In the genomic region with DNA sequence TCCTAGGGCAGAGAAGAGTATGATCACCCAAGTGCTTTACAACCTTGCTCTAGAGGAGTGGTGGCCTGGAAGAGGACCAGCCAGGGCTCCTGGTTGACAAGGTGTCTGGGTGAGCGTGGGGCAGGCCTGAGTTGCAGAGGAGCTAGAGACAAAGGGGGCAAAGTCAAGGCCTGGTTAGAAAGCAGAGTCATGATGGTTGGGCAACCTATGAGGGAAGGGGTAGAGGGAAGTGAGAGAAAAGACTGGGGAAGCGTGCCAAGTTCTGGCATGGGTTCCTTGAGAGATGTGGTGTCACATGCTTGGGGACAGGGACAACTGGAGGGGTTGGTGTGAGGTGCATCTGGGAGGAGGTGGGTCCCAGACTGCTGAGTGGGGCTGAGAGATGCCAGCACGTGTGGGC, we compare ENCODE assay signal across 11 cellular contexts. TPM values are rescaled to one million over a fixed set of nuclear protein-coding genes. Genes with fewer than 3 reads are reported as not detected.
DNase-seq lines count a peak whose midpoint lies in the region; ATAC-seq, FAIRE-seq and TF ChIP-seq lines count a peak whose summit lies in the region.
"Had no signal": no experiment of that assay in that cellular context is flagged by ENCODE, and none has a peak within 500 bp of the region (broad histone marks: within the 10 kb centered on the region; RNA-seq: fewer than 3 reads in every experiment).

No MANE protein-coding gene starts in this region.

- peaks cover 44% of the 10 kb centered on the region for H3K4me1 Mint-ChIP-seq in activated CD8-positive, alpha-beta T cell treated with anti-CD3 and anti-CD28 coated beads, Interleukin-2, amount 10 ng/mL, durations not matched to agents 7 days and 5 days (ENCODE audit: low read depth)
- H3K4me1 Mint-ChIP-seq in activated CD8-positive, alpha-beta T cell treated with anti-CD3 and anti-CD28 coated beads for 36 hours (ENCODE audit: low read depth) = peaks cover 28% of the 10 kb centered on the region
- peaks cover 19% of the 10 kb centered on the region for H3K4me1 Mint-ChIP-seq in activated CD4-positive, alpha-beta memory T cell treated with anti-CD3 and anti-CD28 coated beads, Interleukin-2, amount 10 ng/mL, durations not matched to agents 7 days and 5 days

- H3K27ac Mint-ChIP-seq in activated CD8-positive, alpha-beta T cell treated with anti-CD3 and anti-CD28 coated beads, Interleukin-2, amount 10 ng/mL, durations not matched to agents 7 days and 5 days = peak overlapping the region; percentile 26
- no peak overlapping the region for H3K27ac Mint-ChIP-seq in activated CD8-positive, alpha-beta T cell treated with anti-CD3 and anti-CD28 coated beads for 36 hours
- no peak overlapping the region for H3K27ac Mint-ChIP-seq in activated CD4-positive, alpha-beta memory T cell treated with anti-CD3 and anti-CD28 coated beads, Interleukin-2, amount 10 ng/mL, durations not matched to agents 7 days and 5 days
- H3K27ac Mint-ChIP-seq: activated CD4-positive, alpha-beta memory T cell treated with anti-CD3 and anti-CD28 coated beads for 36 hours; mesothelial cell of epicardium had no signal

- POLR2A ChIA-PET in activated CD8-positive, alpha-beta T cell treated with anti-CD3 and anti-CD28 coated beads, Interleukin-2, amount 10 ng/mL, durations not matched to agents 7 days and 5 days (lab: Charles Lee) = interaction anchor here (0.8 kb wide), 1 partner anchor 38 kb away, joined by 3 read pairs; no protein-coding TSS in a partner anchor
- POLR2A ChIA-PET in activated CD8-positive, alpha-beta T cell treated with anti-CD3 and anti-CD28 coated beads for 36 hours (lab: Charles Lee) = interaction anchor here (0.8 to 1.9 kb wide), 4 partner anchors 11 to 78 kb away, joined by 3 to 7 read pairs (median 4); no protein-coding TSS in a partner anchor
- POLR2A ChIA-PET in activated CD4-positive, alpha-beta memory T cell treated with anti-CD3 and anti-CD28 coated beads, Interleukin-2, amount 10 ng/mL, durations not matched to agents 7 days and 5 days (lab: Charles Lee) = interaction anchor here (0.7 to 2.3 kb wide), 4 partner anchors 13 to 61 kb away, joined by 3 to 5 read pairs (median 5); no protein-coding TSS in a partner anchor

- H3K4me3 ChIP-seq in coronary artery = no peak overlapping the region
- H3K4me3 ChIP-seq in mucosa of descending colon = no peak overlapping the region
- no peak overlapping the region for H3K4me3 ChIP-seq in upper lobe of left lung
- no peak overlapping the region for H3K4me3 ChIP-seq in kidney (ENCODE audit: low read length in 2 of 2)

- H3K9me3 Mint-ChIP-seq in activated CD8-positive, alpha-beta T cell treated with anti-CD3 and anti-CD28 coated beads, Interleukin-2, amount 10 ng/mL, durations not matched to agents 7 days and 5 days (ENCODE audit: insufficient read depth) = no peaks in the 10 kb centered on the region
- H3K9me3 Mint-ChIP-seq in activated CD8-positive, alpha-beta T cell treated with anti-CD3 and anti-CD28 coated beads for 36 hours = no peaks in the 10 kb centered on the region
- no peaks in the 10 kb centered on the region for H3K9me3 Mint-ChIP-seq in activated CD4-positive, alpha-beta memory T cell treated with anti-CD3 and anti-CD28 coated beads, Interleukin-2, amount 10 ng/mL, durations not matched to agents 7 days and 5 days
- H3K9me3 Mint-ChIP-seq: activated CD4-positive, alpha-beta memory T cell treated with anti-CD3 and anti-CD28 coated beads for 36 hours; mesothelial cell of epicardium had no signal

- no peak for TF ChIP-seq CTCF in activated CD8-positive, alpha-beta T cell treated with anti-CD3 and anti-CD28 coated beads for 36 hours (IDR thresholded peaks at IDR 0.05)
- TF ChIP-seq CTCF in coronary artery (IDR thresholded peaks at IDR 0.05) = no peak
- TF ChIP-seq CTCF in mucosa of descending colon (IDR thresholded peaks at IDR 0.05) = no peak
- TF ChIP-seq CTCF in upper lobe of left lung (IDR thresholded peaks at IDR 0.05) = no peak
- TF ChIP-seq CTCF in kidney (IDR thresholded peaks at IDR 0.05; ENCODE audit: borderline replicate concordance, extremely low read depth, insufficient read depth) = no peak

- no peak for FAIRE-seq in kidney (lab: Jason Lieb, UNC)

- no peaks in the 10 kb centered on the region for H3K27me3 Mint-ChIP-seq in activated CD8-positive, alpha-beta T cell treated with anti-CD3 and anti-CD28 coated beads, Interleukin-2, amount 10 ng/mL, durations not matched to agents 7 days and 5 days (ENCODE audit: low read depth)
- no peaks in the 10 kb centered on the region for H3K27me3 Mint-ChIP-seq in activated CD8-positive, alpha-beta T cell treated with anti-CD3 and anti-CD28 coated beads for 36 hours
- H3K27me3 Mint-ChIP-seq in activated CD4-positive, alpha-beta memory T cell treated with anti-CD3 and anti-CD28 coated beads, Interleukin-2, amount 10 ng/mL, durations not matched to agents 7 days and 5 days = no peaks in the 10 kb centered on the region
- H3K27me3 Mint-ChIP-seq: activated CD4-positive, alpha-beta memory T cell treated with anti-CD3 and anti-CD28 coated beads for 36 hours had no signal

- H3K36me3 Mint-ChIP-seq in activated CD8-positive, alpha-beta T cell treated with anti-CD3 and anti-CD28 coated beads, Interleukin-2, amount 10 ng/mL, durations not matched to agents 7 days and 5 days (ENCODE audit: low read depth) = peaks cover 2% of the 10 kb centered on the region
- no peaks in the 10 kb centered on the region for H3K36me3 Mint-ChIP-seq in activated CD8-positive, alpha-beta T cell treated with anti-CD3 and anti-CD28 coated beads for 36 hours (ENCODE audit: low read depth)
- H3K36me3 Mint-ChIP-seq in activated CD4-positive, alpha-beta memory T cell treated with anti-CD3 and anti-CD28 coated beads, Interleukin-2, amount 10 ng/mL, durations not matched to agents 7 days and 5 days (ENCODE audit: low read depth) = no peaks in the 10 kb centered on the region
- H3K36me3 Mint-ChIP-seq: activated CD4-positive, alpha-beta memory T cell treated with anti-CD3 and anti-CD28 coated beads for 36 hours; mesothelial cell of epicardium had no signal

- H3K27ac ChIP-seq in coronary artery (peak overlapping the region; percentile 19 to 30), upper lobe of left lung (peak overlapping the region; percentile 42 to 83 (median 77)), kidney (ENCODE audit: low read depth in 2 of 2, low read length in 2 of 2) (no peak overlapping the region)

- H3K4me3 Mint-ChIP-seq in activated CD8-positive, alpha-beta T cell treated with anti-CD3 and anti-CD28 coated beads, Interleukin-2, amount 10 ng/mL, durations not matched to agents 7 days and 5 days = no peak overlapping the region
- no peak overlapping the region for H3K4me3 Mint-ChIP-seq in activated CD8-positive, alpha-beta T cell treated with anti-CD3 and anti-CD28 coated beads for 36 hours
- H3K4me3 Mint-ChIP-seq in activated CD4-positive, alpha-beta memory T cell treated with anti-CD3 and anti-CD28 coated beads, Interleukin-2, amount 10 ng/mL, durations not matched to agents 7 days and 5 days = no peak overlapping the region
- H3K4me3 Mint-ChIP-seq: activated CD4-positive, alpha-beta memory T cell treated with anti-CD3 and anti-CD28 coated beads for 36 hours; mesothelial cell of epicardium had no signal

- DNase-seq in activated CD8-positive, alpha-beta T cell treated with anti-CD3 and anti-CD28 coated beads, Interleukin-2, amount 10 ng/mL, durations not matched to agents 7 days and 5 days = no peak
- no peak for DNase-seq in activated CD8-positive, alpha-beta T cell treated with anti-CD3 and anti-CD28 coated beads for 36 hours
- DNase-seq in coronary artery (ENCODE audit: low spot score) (no peak), mucosa of descending colon (peak in 2 of 3 donors; percentile 36 to 53), upper lobe of left lung (peak in 1 of 2 donors; percentile 85), inferior parietal cortex (ENCODE audit: extremely low spot score) (no peak), kidney (no peak)
- DNase-seq in activated CD4-positive, alpha-beta memory T cell treated with anti-CD3 and anti-CD28 coated beads, Interleukin-2, amount 10 ng/mL, durations not matched to agents 7 days and 5 days = no peak
- DNase-seq: activated CD4-positive, alpha-beta memory T cell treated with anti-CD3 and anti-CD28 coated beads for 36 hours; stimulated activated CD4-positive, alpha-beta T cell treated with anti-CD3 and anti-CD28 coated beads, Interleukin-2, amount 100 ng/mL, for 48 hours had no signal

- peaks cover 16% of the 10 kb centered on the region for H3K4me1 ChIP-seq in mucosa of descending colon (ENCODE audit: low read depth)
- H3K4me1 ChIP-seq in upper lobe of left lung = peaks cover 23 to 45% (median 33%) of the 10 kb centered on the region in 4 donors
- peaks cover 9 to 14% of the 10 kb centered on the region in 2 donors for H3K4me1 ChIP-seq in kidney (ENCODE audit: control insufficient read depth in 1 of 2, insufficient read depth in 1 of 2, low read depth in 1 of 2, low read length in 2 of 2)

- no peaks in the 10 kb centered on the region for H3K27me3 ChIP-seq in upper lobe of left lung

- H3K9ac ChIP-seq in kidney (ENCODE audit: low read length in 2 of 2) = no peak overlapping the region

- H3K9me3 ChIP-seq in mucosa of descending colon (no peaks in the 10 kb centered on the region), upper lobe of left lung (no peaks in the 10 kb centered on the region), kidney (ENCODE audit: control insufficient read depth in 1 of 2, low read length in 2 of 2) (no peaks in the 10 kb centered on the region)

- 74 to 84% methylated on average over 3 of the region's 3 CpGs for WGBS in upper lobe of left lung, 2 donors

- intact Hi-C loops in activated CD8-positive, alpha-beta T cell treated with anti-CD3 and anti-CD28 coated beads for 36 hours (cut with micrococcal nuclease) = no loop called here
- intact Hi-C loops in mucosa of descending colon (cut with DNase I, micrococcal nuclease) (no loop called here), kidney (cut with DNase I) (no loop called here)

- peak in 1 of 4 donors; percentile 34 for TF ChIP-seq POLR2A in upper lobe of left lung (IDR thresholded peaks at IDR 0.05)

- H3K36me3 ChIP-seq in mucosa of descending colon (ENCODE audit: low read depth) (no peaks in the 10 kb centered on the region), upper lobe of left lung (no peaks in the 10 kb centered on the region), kidney (ENCODE audit: control insufficient read depth in 1 of 2, insufficient read depth in 2 of 2, low read length in 2 of 2) (no peaks in the 10 kb centered on the region)

- no peak for ATAC-seq in activated CD8-positive, alpha-beta T cell treated with anti-CD3 and anti-CD28 coated beads, Interleukin-2, amount 10 ng/mL, durations not matched to agents 7 days and 5 days
- ATAC-seq in activated CD8-positive, alpha-beta T cell treated with anti-CD3 and anti-CD28 coated beads for 36 hours = no peak
- ATAC-seq in mucosa of descending colon (peak; percentile 9), upper lobe of left lung (ENCODE audit: low FRiP score in 2 of 2) (peak; percentile 47 to 72)

- CTCF ChIA-PET in activated CD8-positive, alpha-beta T cell treated with anti-CD3 and anti-CD28 coated beads, Interleukin-2, amount 10 ng/mL, durations not matched to agents 7 days and 5 days (lab: Charles Lee) = interaction anchor here (0.8 to 2.1 kb wide), 5 partner anchors 10 to 844 kb away, joined by 3 to 11 read pairs (median 4); no protein-coding TSS in a partner anchor
- CTCF ChIA-PET in activated CD8-positive, alpha-beta T cell treated with anti-CD3 and anti-CD28 coated beads for 36 hours (lab: Charles Lee) = interaction anchor here (0.7 to 1.8 kb wide), 7 partner anchors 10 to 272 kb away, joined by 3 to 7 read pairs (median 3); no protein-coding TSS in a partner anchor
- CTCF ChIA-PET in activated CD4-positive, alpha-beta memory T cell treated with anti-CD3 and anti-CD28 coated beads, Interleukin-2, amount 10 ng/mL, durations not matched to agents 7 days and 5 days (lab: Charles Lee) = interaction anchor here (1.0 to 1.5 kb wide), 4 partner anchors 9 to 81 kb away, joined by 3 to 6 read pairs (median 4); no protein-coding TSS in a partner anchor

- no peak for TF ChIP-seq EP300 in upper lobe of left lung (IDR thresholded peaks at IDR 0.05)

RNA-seq across cellular contexts. Expression of gene ZFP36L2, which starts 13.5 kb away (rescaled TPM):
- total RNA-seq in activated CD8-positive, alpha-beta T cell treated with anti-CD3 and anti-CD28 coated beads, Interleukin-2, amount 10 ng/mL, durations not matched to agents 7 days and 5 days = 100 to 1,000 TPM; 166 TPM
- total RNA-seq in activated CD8-positive, alpha-beta T cell treated with anti-CD3 and anti-CD28 coated beads for 36 hours = 100 to 1,000 TPM; 102 to 106 TPM
- total RNA-seq in mucosa of descending colon = 100 to 1,000 TPM; 160 to 198 (median 169) TPM
- total RNA-seq in upper lobe of left lung = 100 to 1,000 TPM in 4 of 6 donors, 10 to 100 TPM in 2; 65.4 to 180 (median 127) TPM
- total RNA-seq in activated CD4-positive, alpha-beta memory T cell treated with anti-CD3 and anti-CD28 coated beads, Interleukin-2, amount 10 ng/mL, durations not matched to agents 7 days and 5 days = 100 to 1,000 TPM; 276 to 278 TPM
- total RNA-seq in kidney = 247 TPM
- 35.4 TPM for polyA plus RNA-seq in kidney (ENCODE audit: insufficient read depth, low read depth, low replicate concordance)

Comparison
In these comparisons a context has a peak if more than half of its experiments do, and no peak if none do; other contexts are left out.
1. ATAC-seq: peak in mucosa of descending colon (single experiment) and upper lobe of left lung (2 of 2); none in activated CD8-positive, alpha-beta T cell treated with anti-CD3 and anti-CD28 coated beads, Interleukin-2, amount 10 ng/mL, durations not matched to agents 7 days and 5 days (single experiment) and activated CD8-positive, alpha-beta T cell treated with anti-CD3 and anti-CD28 coated beads for 36 hours (single experiment).
2. DNase-seq: peak in mucosa of descending colon (2 of 3); none in activated CD8-positive, alpha-beta T cell treated with anti-CD3 and anti-CD28 coated beads, Interleukin-2, amount 10 ng/mL, durations not matched to agents 7 days and 5 days (single experiment), activated CD8-positive, alpha-beta T cell treated with anti-CD3 and anti-CD28 coated beads for 36 hours (single experiment), coronary artery (single experiment), activated CD4-positive, alpha-beta memory T cell treated with anti-CD3 and anti-CD28 coated beads, Interleukin-2, amount 10 ng/mL, durations not matched to agents 7 days and 5 days (single experiment), inferior parietal cortex (single experiment) and kidney (single experiment).
3. H3K27ac ChIP-seq: peak in coronary artery (2 of 2) and upper lobe of left lung (4 of 4); none in kidney (0 of 2).